In genomic region chr2:71599646-71600236, GRCh38 we compare ENCODE assay signal across 18 cellular contexts.
DNase-seq lines count a peak whose midpoint lies in the region; ATAC-seq, FAIRE-seq and TF ChIP-seq lines count a peak whose summit lies in the region.
"Had no signal": no experiment of that assay in that cellular context is flagged by ENCODE, and none has a peak within 500 bp of the region (broad histone marks: within the 10 kb centered on the region; RNA-seq: fewer than 3 reads in every experiment).

No MANE protein-coding gene starts in this region.

- peaks cover 0 to 10% of the 10 kb centered on the region in 2 donors for H3K4me1 ChIP-seq in kidney (ENCODE audit: control insufficient read depth in 1 of 2, insufficient read depth in 1 of 2, low read depth in 1 of 2, low read length in 2 of 2)

- no peaks in the 10 kb centered on the region for H3K36me3 ChIP-seq in kidney (ENCODE audit: control insufficient read depth in 1 of 2, insufficient read depth in 2 of 2, low read length in 2 of 2)
- H3K36me3 ChIP-seq: HAP-1 had no signal

- intact Hi-C loops in kidney (cut with DNase I), result no loop called here

- no peak overlapping the region for H3K4me3 ChIP-seq in kidney (ENCODE audit: low read length in 2 of 2)
- H3K4me3 ChIP-seq: HAP-1 had no signal

- ATAC-seq in GM21576 (IDR thresholded peaks at IDR 0.05; ENCODE audit: unreplicated experiment), result no peak

- no peak for FAIRE-seq in kidney (lab: Jason Lieb, UNC)

- H3K9ac ChIP-seq in kidney (ENCODE audit: low read length in 2 of 2), result no peak overlapping the region

- TF ChIP-seq CTCF in kidney (IDR thresholded peaks at IDR 0.05; ENCODE audit: borderline replicate concordance, extremely low read depth, insufficient read depth) (no peak), GM20000 (IDR thresholded peaks at IDR 0.05; ENCODE audit: extremely low read depth, missing control alignments) (no peak)

- no peaks in the 10 kb centered on the region for H3K9me3 ChIP-seq in kidney (ENCODE audit: control insufficient read depth in 1 of 2, low read length in 2 of 2)
- H3K9me3 ChIP-seq: HAP-1 had no signal

- peak; percentile 33 for DNase-seq in NCI-H82 (lab: John Stamatoyannopoulos, UW)
- no peak for DNase-seq in NCI-H82 treated with DMSO at 0.1 percent for 48 hours (lab: John Stamatoyannopoulos, UW; ENCODE audit: unreplicated experiment)
- peak; percentile 77 for DNase-seq in NCI-H524 treated with DMSO at 0.1 percent for 48 hours (lab: John Stamatoyannopoulos, UW)
- DNase-seq in kidney, result peak; percentile 61
- DNase-seq in substantia nigra (lab: John Stamatoyannopoulos, UW), result no peak
- DNase-seq in GM20000 (ENCODE audit: low spot score), result no peak
- DNase-seq in amygdala (lab: John Stamatoyannopoulos, UW), result no peak
- DNase-seq: 8988T; AML-193; C1 segment of cervical spinal cord; Calu3; CD4-positive, alpha-beta T cell; DMS153; DND-41; GF-D8; GOT3 had no signal

- H3K27ac ChIP-seq in kidney (ENCODE audit: low read depth in 2 of 2, low read length in 2 of 2) (no peak overlapping the region), substantia nigra (ENCODE audit: low read depth, low read length, poor library complexity, severe bottlenecking) (peak overlapping the region; percentile 12)

Comparison
In these comparisons a context has a peak if more than half of its experiments do, and no peak if none do; other contexts are left out.
1. DNase-seq: peak in NCI-H82 (single experiment), NCI-H524 treated with DMSO at 0.1 percent for 48 hours (single experiment) and kidney (single experiment); none in NCI-H82 treated with DMSO at 0.1 percent for 48 hours (single experiment), substantia nigra (0 of 49), GM20000 (single experiment) and amygdala (0 of 56).